Comparison of ENCODE assay signal across 1 cellular context in the genomic region with DNA sequence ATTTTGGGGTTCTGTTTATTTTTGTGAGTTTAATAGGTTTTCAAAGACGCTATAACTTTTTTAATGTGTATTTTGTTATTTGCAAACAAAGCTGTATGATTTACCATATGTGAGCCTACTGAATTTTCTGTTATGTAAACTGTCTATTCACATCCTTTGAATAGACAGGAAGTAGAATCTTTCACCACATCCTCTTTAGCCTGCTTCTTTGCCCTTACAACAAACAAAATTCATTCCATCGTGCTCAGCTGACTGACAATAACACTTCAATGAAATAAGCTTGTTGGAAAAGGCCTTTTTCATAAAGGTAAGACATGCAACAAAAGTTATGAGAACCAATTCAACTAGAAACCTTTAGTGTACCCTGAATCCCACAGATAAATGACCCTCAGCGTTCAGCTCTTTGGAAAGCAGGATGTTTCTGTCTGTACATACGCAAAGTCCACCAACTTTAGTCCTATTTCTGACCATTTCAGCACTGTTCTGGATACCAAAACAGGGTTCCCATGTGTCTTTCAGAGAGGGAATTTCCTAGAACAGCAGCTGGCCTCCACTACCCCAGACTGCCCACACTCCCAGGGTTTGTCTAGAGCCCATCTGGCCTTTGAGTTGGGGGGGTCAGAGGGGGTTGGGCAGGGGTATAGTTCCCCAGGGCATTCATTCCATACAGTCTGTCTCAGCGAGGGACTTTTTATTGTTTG.
TF ChIP-seq lines count a peak whose summit lies in the region.

No MANE protein-coding gene starts in this region.

TF ChIP-seq in WTC11, 78 proteins besides CTCF, POLR2A, EP300 and RAD21 (continued from another document):
- no peak for TF ChIP-seq EMX1 (CRISPR knock-in tag; IDR thresholded peaks at IDR 0.05)
TF ChIP-seq in WTC11: peak in this region for 0.
